21 cellular contexts compared by ENCODE assay signal in genomic region chr6:33181141-33181540, GRCh38.
"Had no signal": no experiment of that assay in that cellular context is flagged by ENCODE, and none has a peak within 500 bp of the region (broad histone marks: within the 10 kb centered on the region; RNA-seq: fewer than 3 reads in every experiment).

No MANE protein-coding gene starts in this region.

- DNase-seq: effector memory CD8-positive, alpha-beta T cell; foreskin keratinocyte; head of caudate nucleus; left colon; left ventricle myocardium superior; mesenchymal stem cell; midbrain; nucleus accumbens; ovary; right lobe of liver; stimulated activated CD4-positive, alpha-beta T cell treated with anti-CD3 and anti-CD28 coated beads, Interleukin-4, amount 100 ng/mL, for 1 hour; stimulated activated CD8-positive, alpha-beta memory T cell treated with anti-CD3 and anti-CD28 coated beads, Interleukin-4, amount 100 ng/mL, for 48 hours; upper lobe of right lung had no signal

- H3K4me3 ChIP-seq: hepatocyte, lung, ovary, right lobe of liver, tibial nerve, upper lobe of right lung, vagina had no signal

- H2AFZ ChIP-seq: hepatocyte had no signal

- H3K36me3 ChIP-seq: ovary, right lobe of liver, tibial nerve, upper lobe of right lung, vagina had no signal

- H3K4me1 ChIP-seq: foreskin keratinocyte, right lobe of liver, tibial nerve, upper lobe of right lung, vagina had no signal

- ATAC-seq: effector memory CD8-positive, alpha-beta T cell; foreskin keratinocyte; left colon; left ventricle myocardium superior; right lobe of liver; stimulated activated memory B cell treated with anti-CD40 and anti-IgM and Interleukin-4, amounts not matched to agents 10 μg/mL and 1 μg/mL and 100 μg/mL, for 72 hours; upper lobe of right lung had no signal

- H3K27me3 ChIP-seq: hepatocyte, ovary, right lobe of liver, tibial nerve, upper lobe of right lung, vagina had no signal

- H3K9me3 ChIP-seq: ovary, right lobe of liver, tibial nerve, upper lobe of right lung, vagina had no signal

- H3K27ac Mint-ChIP-seq: dendritic cell treated with granulocyte-macrophage colony-stimulating factor and Interleukin-4, amounts not matched to agents 40 ng/mL and 50 ng/mL, for 4 days; progenitor cell of endocrine pancreas; stimulated activated memory B cell treated with anti-CD40 and anti-IgM and Interleukin-4, amounts not matched to agents 10 μg/mL and 1 μg/mL and 100 μg/mL, for 72 hours; stimulated activated naive CD8-positive, alpha-beta T cell treated with anti-CD3 and anti-CD28 coated beads, Interleukin-15, Interleukin-2, amounts not matched to agents 100 ng/mL and 50 ng/mL, for 24 hours had no signal

- H3K4me3 Mint-ChIP-seq: dendritic cell treated with granulocyte-macrophage colony-stimulating factor and Interleukin-4, amounts not matched to agents 40 ng/mL and 50 ng/mL, for 4 days; effector memory CD8-positive, alpha-beta T cell; stimulated activated memory B cell treated with anti-CD40 and anti-IgM and Interleukin-4, amounts not matched to agents 10 μg/mL and 1 μg/mL and 100 μg/mL, for 72 hours; stimulated activated naive CD8-positive, alpha-beta T cell treated with anti-CD3 and anti-CD28 coated beads, Interleukin-15, Interleukin-2, amounts not matched to agents 100 ng/mL and 50 ng/mL, for 24 hours had no signal

- H3K4me2 ChIP-seq: hepatocyte had no signal

- H3K27ac ChIP-seq: foreskin keratinocyte, hepatocyte, ovary, right lobe of liver, tibial nerve, upper lobe of right lung, vagina had no signal

- H3K27me3 Mint-ChIP-seq: stimulated activated naive CD8-positive, alpha-beta T cell treated with anti-CD3 and anti-CD28 coated beads, Interleukin-15, Interleukin-2, amounts not matched to agents 100 ng/mL and 50 ng/mL, for 24 hours had no signal
